ENCODE assay signal across 10 cellular contexts in the genomic region with DNA sequence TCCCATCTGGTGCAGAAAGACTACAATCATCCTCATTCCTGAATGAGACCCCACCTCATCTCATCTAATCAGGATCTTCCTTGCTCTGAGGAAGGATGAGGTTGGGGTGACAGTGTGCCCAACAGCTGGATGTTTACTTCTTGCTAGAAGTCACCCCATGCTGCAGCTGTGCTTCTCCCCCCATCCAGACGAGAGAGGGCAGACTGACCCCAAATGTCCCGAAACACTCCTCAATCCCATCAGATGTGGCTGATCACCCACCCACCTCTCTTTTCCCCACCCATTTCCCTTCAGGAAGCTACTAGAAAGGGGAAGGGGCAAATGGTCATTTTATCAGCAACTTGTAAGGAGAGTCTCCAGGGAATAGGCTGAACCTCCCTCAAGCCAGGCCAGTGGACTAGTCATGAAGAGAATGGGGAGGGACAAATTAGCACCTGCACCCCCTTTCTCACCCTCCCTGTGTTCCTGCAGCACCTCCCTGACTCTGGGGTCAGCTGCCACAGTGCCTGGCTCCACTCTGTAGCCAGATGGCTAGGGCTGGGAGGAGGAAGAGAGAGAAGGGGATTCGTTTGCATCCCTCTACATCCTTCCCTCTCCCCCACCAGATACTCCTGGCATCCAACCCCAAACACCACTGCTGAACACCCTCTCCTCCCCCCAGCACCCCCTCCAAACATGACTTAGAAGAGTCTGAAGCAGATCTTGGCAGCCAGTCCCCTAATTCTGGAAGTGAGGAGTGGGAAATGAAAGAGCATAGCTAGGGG. TPM values are rescaled to one million over a fixed set of nuclear protein-coding genes. Genes with fewer than 3 reads are reported as not detected.
DNase-seq lines count a peak whose midpoint lies in the region; ATAC-seq, FAIRE-seq and TF ChIP-seq lines count a peak whose summit lies in the region.
"Had no signal": no experiment of that assay in that cellular context is flagged by ENCODE, and none has a peak within 500 bp of the region (broad histone marks: within the 10 kb centered on the region; RNA-seq: fewer than 3 reads in every experiment).

No MANE protein-coding gene starts in this region.

- FAIRE-seq in K562 (lab: Jason Lieb, UNC): no peak
- FAIRE-seq: endothelial cell of umbilical vein, G401.6 had no signal

- whole genome bisulfite sequencing in K562 (ENCODE audit: insufficient coverage, low coverage, missing lambda C conversion rate): 38% methylated on average over 2 of the region's 3 CpGs
- WGBS in mesenchymal stem cell: no CpG with 5 or more reads among the region's 3 CpGs

- no peak overlapping the region for H4K8ac ChIP-seq in mesenchymal stem cell (ENCODE audit: low read length)

- BruUV-seq in K562 (replicated peaks; lab: Mats Ljungman, UMichigan): no TSS peak

- no peaks in the 10 kb centered on the region for H3K27me3 Mint-ChIP-seq in activated naive CD4-positive, alpha-beta T cell treated with anti-CD3 and anti-CD28 coated beads, Interleukin-2, amount 50 U/mL, for 24 hours

- POLR2A ChIA-PET in K562 (lab: Yijun Ruan, JAX): interaction anchor here (0.5 to 1.7 kb wide), 3 partner anchors 12 to 64 kb away, joined by 3 to 6 read pairs (median 3); no protein-coding TSS in a partner anchor

- no peak for TF ChIP-seq RAD21 in K562 (CRISPR knock-in tag; conservative IDR thresholded peaks at IDR 0.05 in 1 of 2, IDR thresholded peaks at IDR 0.05 in 1 of 2)

- no peaks in the 10 kb centered on the region for H3K9me3 Mint-ChIP-seq in activated naive CD4-positive, alpha-beta T cell treated with anti-CD3 and anti-CD28 coated beads, Interleukin-2, amount 50 U/mL, for 24 hours
- no peaks in the 10 kb centered on the region for H3K9me3 Mint-ChIP-seq in activated naive CD4-positive, alpha-beta T cell treated with anti-CD3 and anti-CD28 coated beads, Interleukin-2, amount 50 U/mL, for 72 hours

- no peak overlapping the region for H3K14ac ChIP-seq in mesenchymal stem cell (ENCODE audit: low read length in 2 of 2)

- H3K18ac ChIP-seq in mesenchymal stem cell (ENCODE audit: low read depth in 1 of 2, low read length in 2 of 2): no peak overlapping the region

- H3K27ac ChIP-seq in K562 (ENCODE audit: extremely low read depth, low read depth, low read length) (peak overlapping the region; percentile 86), mesenchymal stem cell (ENCODE audit: low read length, poor library complexity, severe bottlenecking) (no peak overlapping the region), upper lobe of right lung (peak overlapping the region; percentile 60)

- peaks cover 80% of the 10 kb centered on the region for H3K79me2 ChIP-seq in K562 (ENCODE audit: control insufficient read depth, insufficient read depth, low read length)

- TF ChIP-seq EP300 in K562 (IDR thresholded peaks at IDR 0.05; ENCODE audit: low read length): no peak

- no peak overlapping the region for H2BK15ac ChIP-seq in mesenchymal stem cell (ENCODE audit: low read depth, poor library complexity, severe bottlenecking)

- H3K4me1 Mint-ChIP-seq in activated naive CD4-positive, alpha-beta T cell treated with anti-CD3 and anti-CD28 coated beads, Interleukin-2, amount 50 U/mL, for 24 hours: peaks cover 85% of the 10 kb centered on the region

- H3K9me3 ChIP-seq in K562 (replicated peaks; ENCODE audit: control insufficient read depth, insufficient read depth, low read depth, low read length) (no peaks in the 10 kb centered on the region), mesenchymal stem cell (ENCODE audit: control insufficient read depth, low read length) (no peaks in the 10 kb centered on the region), upper lobe of right lung (no peaks in the 10 kb centered on the region)

- peak overlapping the region; percentile 66 for H3K4me3 Mint-ChIP-seq in activated naive CD4-positive, alpha-beta T cell treated with anti-CD3 and anti-CD28 coated beads, Interleukin-2, amount 50 U/mL, for 24 hours

- no peaks in the 10 kb centered on the region for H3K27me3 ChIP-seq in K562 (ENCODE audit: control insufficient read depth in 2 of 2, insufficient read depth in 2 of 2, low read length in 2 of 2)
- no peaks in the 10 kb centered on the region for H3K27me3 ChIP-seq in mesenchymal stem cell (ENCODE audit: control insufficient read depth in 1 of 2, insufficient read depth in 1 of 2, low read length in 2 of 2)
- H3K27me3 ChIP-seq in upper lobe of right lung: no peaks in the 10 kb centered on the region

- ATAC-seq in activated naive CD4-positive, alpha-beta T cell treated with anti-CD3 and anti-CD28 coated beads, Interleukin-2, amount 50 U/mL, for 72 hours: no peak
- no peak for ATAC-seq in K562
- ATAC-seq in upper lobe of right lung: no peak
- no peak for ATAC-seq in GM21360 (IDR thresholded peaks at IDR 0.05; ENCODE audit: unreplicated experiment)

- no peak overlapping the region for H2AK5ac ChIP-seq in mesenchymal stem cell (ENCODE audit: low read length, severe bottlenecking)

- H2BK12ac ChIP-seq in mesenchymal stem cell (ENCODE audit: low read length in 2 of 2): peak overlapping the region in 1 of 2 experiments; percentile 37

- CTCF ChIA-PET in K562 (lab: Yijun Ruan, JAX; ENCODE audit: low intra/inter-chr PET ratio): no interaction called here

- H2BK5ac ChIP-seq in mesenchymal stem cell (ENCODE audit: low read depth, low read length, poor library complexity, severe bottlenecking): no peak overlapping the region

- H3K36me3 Mint-ChIP-seq in activated naive CD4-positive, alpha-beta T cell treated with anti-CD3 and anti-CD28 coated beads, Interleukin-2, amount 50 U/mL, for 24 hours: peaks cover 2% of the 10 kb centered on the region
- H3K36me3 Mint-ChIP-seq in activated naive CD4-positive, alpha-beta T cell treated with anti-CD3 and anti-CD28 coated beads, Interleukin-2, amount 50 U/mL, for 72 hours: peaks cover 17 to 22% of the 10 kb centered on the region in 2 donors

- 0 out of 2 replicates have a peak, but pooled peaks cover 9% of the 10 kb centered on the region for H4K20me1 ChIP-seq in K562 (replicated peaks; ENCODE audit: control insufficient read depth, insufficient read depth, low read length)

- no peak overlapping the region for H3K4ac ChIP-seq in mesenchymal stem cell (ENCODE audit: low read depth in 1 of 2, low read length in 2 of 2)

- H4K91ac ChIP-seq in mesenchymal stem cell (ENCODE audit: low read length): no peak overlapping the region

- DNase-seq in activated naive CD4-positive, alpha-beta T cell treated with anti-CD3 and anti-CD28 coated beads, Interleukin-2, amount 50 U/mL, for 72 hours (ENCODE audit: low spot score in 2 of 2): no peak
- DNase-seq in K562 (ENCODE audit: extremely low read depth in 1 of 4, low spot score in 3 of 4) (no peak), mesenchymal stem cell (peak; percentile 8), upper lobe of right lung (no peak), foreskin melanocyte (no peak), ureter (ENCODE audit: low spot score) (no peak)

- peak overlapping the region; percentile 73 to 74; a peak in 3 of 4 replicates for H3K9ac ChIP-seq in K562 (ENCODE audit: insufficient read depth in 1 of 2, low read depth in 2 of 2, low read length in 2 of 2)
- H3K9ac ChIP-seq in mesenchymal stem cell (ENCODE audit: low read length): peak overlapping the region; percentile 96

- intact Hi-C loops in K562 (cut with micrococcal nuclease) (loop anchor here (10.0 kb wide), 3 partner anchors 268 to 452 kb away; partner anchors contain the start of genes APOF, NAB2, STAT2 and ZBTB39), upper lobe of right lung (cut with DNase I) (no loop called here)

- no peak for TF ChIP-seq POLR2A in K562 (conservative IDR thresholded peaks at IDR 0.05)

- no peak overlapping the region for H2BK120ac ChIP-seq in mesenchymal stem cell (ENCODE audit: low read depth, low read length)

- H2AFZ ChIP-seq in K562 (ENCODE audit: low read depth, low read length) (0 out of 2 replicates have a peak overlapping the region, but pooled peaks have one; percentile 24), mesenchymal stem cell (ENCODE audit: low read depth, low read length) (no peak overlapping the region)

- H3K4me3 ChIP-seq in K562 (peak overlapping the region; percentile 85), mesenchymal stem cell (ENCODE audit: insufficient read depth in 1 of 2, low read depth in 1 of 2, low read length in 2 of 2) (peak overlapping the region in 1 of 2 experiments; percentile 90), upper lobe of right lung (peak overlapping the region; percentile 26)

- peaks cover 42 to 48% of the 10 kb centered on the region in 2 experiments for H3K4me1 ChIP-seq in K562 (replicated peaks in 1 of 2; ENCODE audit: control insufficient read depth in 2 of 2, insufficient read depth in 2 of 2, low read length in 2 of 2)
- peaks cover 27% of the 10 kb centered on the region for H3K4me1 ChIP-seq in mesenchymal stem cell (ENCODE audit: control insufficient read depth, insufficient read depth, low read depth, low read length)
- H3K4me1 ChIP-seq in upper lobe of right lung: peaks cover 52% of the 10 kb centered on the region

- H3K79me1 ChIP-seq in mesenchymal stem cell (replicated peaks; ENCODE audit: low read length, poor library complexity, severe bottlenecking): peaks cover 15% of the 10 kb centered on the region

- H3K4me2 ChIP-seq in K562 (ENCODE audit: insufficient read depth, low read length): peak overlapping the region; percentile 96
- H3K4me2 ChIP-seq in mesenchymal stem cell (ENCODE audit: low read length, poor library complexity, severe bottlenecking): peak overlapping the region; percentile 17

- H3K23ac ChIP-seq in mesenchymal stem cell (ENCODE audit: low read length in 2 of 2): no peak overlapping the region

- H3K9me1 ChIP-seq in K562 (ENCODE audit: control insufficient read depth, insufficient read depth, low read length): no peaks in the 10 kb centered on the region

- H3K27ac Mint-ChIP-seq in activated naive CD4-positive, alpha-beta T cell treated with anti-CD3 and anti-CD28 coated beads, Interleukin-2, amount 50 U/mL, for 24 hours: peak overlapping the region; percentile 23
- H3K27ac Mint-ChIP-seq in activated naive CD4-positive, alpha-beta T cell treated with anti-CD3 and anti-CD28 coated beads, Interleukin-2, amount 50 U/mL, for 72 hours: no peak overlapping the region

- H3K36me3 ChIP-seq in K562 (ENCODE audit: control insufficient read depth, insufficient read depth, low read length) (peaks cover 20% of the 10 kb centered on the region; the same call in 2 of the 3 replicates), mesenchymal stem cell (ENCODE audit: control insufficient read depth in 1 of 2, insufficient read depth in 2 of 2, low read depth in 1 of 2, low read length in 2 of 2) (peaks cover 4 to 7% of the 10 kb centered on the region in 2 experiments), upper lobe of right lung (peaks cover 4% of the 10 kb centered on the region)

- in situ Hi-C loops in K562 (cut with MboI): no loop called here

- TF ChIP-seq CTCF in K562 (IDR thresholded peaks at IDR 0.05 in 2 of 3, conservative IDR thresholded peaks at IDR 0.05 in 1 of 3; ENCODE audit: insufficient read depth in 2 of 3, low read depth in 1 of 3, low read length in 3 of 3) (no peak), upper lobe of right lung (IDR thresholded peaks at IDR 0.05) (no peak)

RNA-seq across cellular contexts. Expression of gene BAZ2A, which starts 2.8 kb away (rescaled TPM):
- total RNA-seq in activated naive CD4-positive, alpha-beta T cell treated with anti-CD3 and anti-CD28 coated beads, Interleukin-2, amount 50 U/mL, for 72 hours: 100 to 1,000 TPM in 1 of 2 donors, 10 to 100 TPM in 1; 92.0 to 113 TPM
- total RNA-seq in K562 (2011; cell fraction: chromatin; rRNA removed; ENCODE audit: low replicate concordance): 610 and 900 TPM in 2 replicates
- total RNA-seq in K562 (2011; cell fraction: nucleolus; rRNA removed): 295 and 308 TPM in 2 replicates
- 357 and 370 TPM in 2 replicates for total RNA-seq in K562 (2011; cell fraction: nucleoplasm; rRNA removed)
- 26.2 and 30.6 TPM in 2 replicates for total RNA-seq in K562 (2014; rRNA removed)
- total RNA-seq in K562 (2014; rRNA removed; fragmentation: Illumina TruSeq; extraction: Trizol): 18.4 and 22.5 TPM in 2 replicates
- 18.6 and 24.1 TPM in 2 replicates for total RNA-seq in K562 (2015; rRNA removed; fragmentation: Illumina TruSeq; extraction: Trizol)
- total RNA-seq in K562 (2021): 72.1 and 86.4 TPM in 2 replicates
- polyA plus RNA-seq in K562 (2011; rRNA removed): 60.2 and 106 TPM in 2 replicates
- polyA plus RNA-seq in K562 (2011; cell fraction: cytosol; rRNA removed): 71.3 and 75.4 TPM in 2 replicates
- polyA plus RNA-seq in K562 (2011; cell fraction: nucleus; rRNA removed): 204 and 222 TPM in 2 replicates
- polyA plus RNA-seq in K562 (2012): 46.5 and 60.7 TPM in 2 replicates
- 74.3 and 82.1 TPM in 2 replicates for polyA plus RNA-seq in K562 (2014; fragmentation: Illumina TruSeq; extraction: Trizol)
- polyA plus RNA-seq in K562 (2014; fragmentation: Nextera tagmentation; extraction: Ambion mirVana): 10 to 100 TPM in 1 of 2 experiments, 1 to 10 TPM in 1; 4.5 to 22.2 TPM
- polyA plus RNA-seq in K562 (2014; rRNA removed): 40.9 and 52.4 TPM in 2 replicates
- 102 and 122 TPM in 2 replicates for polyA minus RNA-seq in K562 (2011; rRNA and poly(A)+ RNA removed)
- polyA minus RNA-seq in K562 (2011; cell fraction: cytosol; rRNA and poly(A)+ RNA removed): 57.1 and 59.6 TPM in 2 replicates
- polyA minus RNA-seq in K562 (2011; cell fraction: nucleus; rRNA and poly(A)+ RNA removed): 64.6 and 113 TPM in 2 replicates
- 80.3 TPM for polyA plus RNA-seq in mesenchymal stem cell (2013, experiment 1 of 2)
- polyA plus RNA-seq in mesenchymal stem cell (2013, experiment 2 of 2): 69.0 TPM
- 98.5 TPM for total RNA-seq in upper lobe of right lung
- total RNA-seq in ureter: 141 TPM

RNA-seq across cellular contexts. Expression of gene ATP5F1B, which starts 12.9 kb away (rescaled TPM):
- 100 to 1,000 TPM; 788 to 897 TPM for total RNA-seq in activated naive CD4-positive, alpha-beta T cell treated with anti-CD3 and anti-CD28 coated beads, Interleukin-2, amount 50 U/mL, for 72 hours
- 915 and 971 TPM in 2 replicates for total RNA-seq in K562 (2011; cell fraction: chromatin; rRNA removed; ENCODE audit: low replicate concordance)
- total RNA-seq in K562 (2011; cell fraction: nucleolus; rRNA removed): 708 and 730 TPM in 2 replicates
- total RNA-seq in K562 (2011; cell fraction: nucleoplasm; rRNA removed): 705 and 764 TPM in 2 replicates
- total RNA-seq in K562 (2014; rRNA removed): 908 and 1,391 TPM in 2 replicates
- total RNA-seq in K562 (2014; rRNA removed; fragmentation: Illumina TruSeq; extraction: Trizol): 1,412 and 1,463 TPM in 2 replicates
- total RNA-seq in K562 (2015; rRNA removed; fragmentation: Illumina TruSeq; extraction: Trizol): 1,133 and 1,218 TPM in 2 replicates
- total RNA-seq in K562 (2021): 1,519 and 1,587 TPM in 2 replicates
- 3,125 and 3,469 TPM in 2 replicates for polyA plus RNA-seq in K562 (2011; rRNA removed)
- polyA plus RNA-seq in K562 (2011; cell fraction: cytosol; rRNA removed): 3,019 and 3,082 TPM in 2 replicates
- 1,901 and 2,779 TPM in 2 replicates for polyA plus RNA-seq in K562 (2011; cell fraction: nucleus; rRNA removed)
- polyA plus RNA-seq in K562 (2012): 1,216 and 1,383 TPM in 2 replicates
- polyA plus RNA-seq in K562 (2014; fragmentation: Illumina TruSeq; extraction: Trizol): 1,824 and 2,016 TPM in 2 replicates
- 1,000 to 10,000 TPM; 1,043 to 1,482 TPM for polyA plus RNA-seq in K562 (2014; fragmentation: Nextera tagmentation; extraction: Ambion mirVana)
- 1,530 and 1,669 TPM in 2 replicates for polyA plus RNA-seq in K562 (2014; rRNA removed)
- polyA minus RNA-seq in K562 (2011; rRNA and poly(A)+ RNA removed): 2,231 and 2,600 TPM in 2 replicates
- polyA minus RNA-seq in K562 (2011; cell fraction: cytosol; rRNA and poly(A)+ RNA removed): 1,182 and 1,204 TPM in 2 replicates
- polyA minus RNA-seq in K562 (2011; cell fraction: nucleus; rRNA and poly(A)+ RNA removed): 185 and 410 TPM in 2 replicates
- polyA plus RNA-seq in mesenchymal stem cell (2013, experiment 1 of 2): 489 TPM
- 517 TPM for polyA plus RNA-seq in mesenchymal stem cell (2013, experiment 2 of 2)
- 338 TPM for total RNA-seq in upper lobe of right lung
- total RNA-seq in ureter: 601 TPM

RNA-seq across cellular contexts. Expression of gene PTGES3, which starts 55.2 kb away (rescaled TPM):
- 100 to 1,000 TPM; 285 to 294 TPM for total RNA-seq in activated naive CD4-positive, alpha-beta T cell treated with anti-CD3 and anti-CD28 coated beads, Interleukin-2, amount 50 U/mL, for 72 hours
- 48.9 and 100 TPM in 2 replicates for total RNA-seq in K562 (2011; cell fraction: chromatin; rRNA removed; ENCODE audit: low replicate concordance)
- 50.0 and 54.2 TPM in 2 replicates for total RNA-seq in K562 (2011; cell fraction: nucleolus; rRNA removed)
- 77.5 and 136 TPM in 2 replicates for total RNA-seq in K562 (2011; cell fraction: nucleoplasm; rRNA removed)
- 169 and 231 TPM in 2 replicates for total RNA-seq in K562 (2014; rRNA removed)
- total RNA-seq in K562 (2014; rRNA removed; fragmentation: Illumina TruSeq; extraction: Trizol): 280 and 322 TPM in 2 replicates
- 251 and 256 TPM in 2 replicates for total RNA-seq in K562 (2015; rRNA removed; fragmentation: Illumina TruSeq; extraction: Trizol)
- total RNA-seq in K562 (2021): 441 and 454 TPM in 2 replicates
- 163 and 170 TPM in 2 replicates for polyA plus RNA-seq in K562 (2011; rRNA removed)
- 35.7 and 66.1 TPM in 2 replicates for polyA plus RNA-seq in K562 (2011; cell fraction: cytosol; rRNA removed)
- 35.8 and 51.1 TPM in 2 replicates for polyA plus RNA-seq in K562 (2011; cell fraction: nucleus; rRNA removed)
- 358 and 436 TPM in 2 replicates for polyA plus RNA-seq in K562 (2012)
- 501 and 516 TPM in 2 replicates for polyA plus RNA-seq in K562 (2014; fragmentation: Illumina TruSeq; extraction: Trizol)
- polyA plus RNA-seq in K562 (2014; fragmentation: Nextera tagmentation; extraction: Ambion mirVana): 100 to 1,000 TPM; 163 to 185 TPM
- 213 and 263 TPM in 2 replicates for polyA plus RNA-seq in K562 (2014; rRNA removed)
- 140 and 159 TPM in 2 replicates for polyA minus RNA-seq in K562 (2011; rRNA and poly(A)+ RNA removed)
- polyA minus RNA-seq in K562 (2011; cell fraction: cytosol; rRNA and poly(A)+ RNA removed): 139 and 142 TPM in 2 replicates
- polyA minus RNA-seq in K562 (2011; cell fraction: nucleus; rRNA and poly(A)+ RNA removed): 24.8 and 39.2 TPM in 2 replicates
- polyA plus RNA-seq in mesenchymal stem cell (2013, experiment 1 of 2): 149 TPM
- polyA plus RNA-seq in mesenchymal stem cell (2013, experiment 2 of 2): 152 TPM
- 168 TPM for total RNA-seq in upper lobe of right lung
- 212 TPM for total RNA-seq in ureter
